ENCODE assay signal across 8 cellular contexts in the genomic region with DNA sequence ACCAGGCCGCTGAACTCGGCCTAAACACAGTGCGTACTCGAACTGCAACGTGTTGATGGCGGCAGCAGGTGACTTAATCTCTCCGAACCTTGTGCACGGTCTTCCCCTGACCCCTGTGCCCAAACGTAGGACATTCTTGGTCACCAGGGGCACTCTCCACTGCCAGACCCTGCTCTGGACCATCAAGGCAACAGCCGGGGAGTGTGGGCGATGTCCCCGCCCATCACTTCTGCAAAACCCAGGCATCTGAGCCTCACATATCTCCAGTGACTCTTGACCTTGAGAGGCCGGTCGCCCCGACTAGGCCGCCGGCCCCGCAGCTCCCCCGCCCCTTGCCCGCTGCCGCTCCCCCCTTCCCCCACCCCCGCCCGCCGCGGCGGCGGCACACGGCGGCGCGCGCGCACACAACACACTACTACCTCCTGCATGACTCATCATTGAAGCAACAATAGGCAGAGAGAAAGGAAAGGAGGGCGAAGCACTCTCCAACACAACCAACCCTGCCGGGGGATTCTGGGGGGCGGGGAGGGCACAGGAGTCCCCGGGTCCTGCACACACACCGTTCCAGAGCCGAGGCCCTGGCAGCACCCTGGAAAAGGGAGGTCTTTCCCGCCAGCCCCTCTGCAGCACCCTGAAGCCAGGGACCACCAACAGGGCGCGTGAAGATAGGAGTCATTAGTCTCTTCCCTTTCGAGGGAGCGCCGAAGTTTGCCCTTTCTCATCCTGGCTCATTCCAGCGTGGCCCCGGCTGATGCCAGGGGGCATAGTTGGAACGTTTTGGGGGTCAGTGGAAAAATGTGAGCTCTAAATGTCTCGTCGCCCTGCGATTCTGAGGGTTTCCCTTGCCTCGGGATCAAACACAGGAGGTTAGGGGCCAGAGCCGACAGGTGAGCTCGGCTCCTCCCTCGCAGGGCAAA. TPM values are rescaled to one million over a fixed set of nuclear protein-coding genes. Genes with fewer than 3 reads are reported as not detected.
A peak's percentile ranks its signal among the peaks of the same experiment; 100 is the strongest.
DNase-seq lines count a peak whose midpoint lies in the region; ATAC-seq and TF ChIP-seq lines count a peak whose summit lies in the region.

No MANE protein-coding gene starts in this region.

- ATAC-seq in HG02678 (IDR thresholded peaks at IDR 0.05; ENCODE audit: unreplicated experiment), result no peak

- no peak for TF ChIP-seq CTCF in HEK293 (tag by site-specific recombination; IDR thresholded peaks at IDR 0.05)
- TF ChIP-seq CTCF in fibroblast of pulmonary artery (IDR thresholded peaks at IDR 0.05; ENCODE audit: low read length, missing control alignments), result no peak
- TF ChIP-seq CTCF in neural crest cell (conservative IDR thresholded peaks at IDR 0.05), result no peak

- H3K27me3 Mint-ChIP-seq in neural crest cell (ENCODE audit: low read depth), result peaks cover 12% of the 10 kb centered on the region

- H3K36me3 Mint-ChIP-seq in neural crest cell (ENCODE audit: low read depth), result no peaks in the 10 kb centered on the region

- CTCF ChIA-PET in HEK293 (lab: Yijun Ruan, JAX), result interaction anchor here (0.6 to 11.4 kb wide), 5 partner anchors 10 to 17 kb away, joined by 3 to 116 read pairs (median 3); no protein-coding TSS in a partner anchor

- H3K4me3 ChIP-seq in HEK293 (ENCODE audit: low read depth, low read length) (peak overlapping the region; percentile 48), fibroblast of pulmonary artery (replicated peaks; ENCODE audit: low read depth, low read length) (peak overlapping the region; percentile 97)

- H3K27ac Mint-ChIP-seq in neural crest cell (ENCODE audit: unreplicated experiment), result peak overlapping the region; percentile 98

- POLR2A ChIA-PET in HEK293 (lab: Yijun Ruan, JAX), result interaction anchor here (1.0 to 3.6 kb wide), 7 partner anchors 10 to 95 kb away, joined by 4 to 25 read pairs (median 7); a partner anchor contains a TSS

- DNase-seq in ACHN (peak; percentile 85), RPMI7951 (ENCODE audit: low read depth) (peak; percentile 72), activated gamma-delta T cell (lab: John Stamatoyannopoulos, UW) (peak; percentile 45), fibroblast of pulmonary artery (ENCODE audit: low read depth) (peak; percentile 83), neural crest cell (ENCODE audit: low read depth, low spot score) (no peak), ureter (ENCODE audit: low spot score) (peak; percentile 79)

- H3K4me1 ChIP-seq in HEK293 (ENCODE audit: control insufficient read depth, insufficient read depth, low read length), result peaks cover 40% of the 10 kb centered on the region

- peaks cover 66% of the 10 kb centered on the region for H3K4me1 Mint-ChIP-seq in neural crest cell

- no peaks in the 10 kb centered on the region for H3K9me3 Mint-ChIP-seq in neural crest cell

- H3K27ac ChIP-seq in HEK293 (ENCODE audit: extremely low read depth, low read depth, low read length), result peak overlapping the region; percentile 92

- H3K4me3 Mint-ChIP-seq in neural crest cell, result peak overlapping the region; percentile 99

- in situ Hi-C loops in ACHN (cut with HindIII; ENCODE audit: low pct_ligation_motif_present, low pct_unique_long_range_greater_than_20kb, low sequenced_read_pairs), result no loop called here

- no peaks in the 10 kb centered on the region for H3K36me3 ChIP-seq in HEK293 (ENCODE audit: control insufficient read depth in 2 of 2, insufficient read depth in 1 of 2, low read length in 2 of 2)

- no peaks in the 10 kb centered on the region for H3K9me3 ChIP-seq in HEK293 (ENCODE audit: control insufficient read depth, insufficient read depth, low read depth, low read length)

TF ChIP-seq in HEK293, 187 proteins besides CTCF, POLR2A, EP300 and RAD21 (continues in another document):
- TF ChIP-seq, protein P1, sequence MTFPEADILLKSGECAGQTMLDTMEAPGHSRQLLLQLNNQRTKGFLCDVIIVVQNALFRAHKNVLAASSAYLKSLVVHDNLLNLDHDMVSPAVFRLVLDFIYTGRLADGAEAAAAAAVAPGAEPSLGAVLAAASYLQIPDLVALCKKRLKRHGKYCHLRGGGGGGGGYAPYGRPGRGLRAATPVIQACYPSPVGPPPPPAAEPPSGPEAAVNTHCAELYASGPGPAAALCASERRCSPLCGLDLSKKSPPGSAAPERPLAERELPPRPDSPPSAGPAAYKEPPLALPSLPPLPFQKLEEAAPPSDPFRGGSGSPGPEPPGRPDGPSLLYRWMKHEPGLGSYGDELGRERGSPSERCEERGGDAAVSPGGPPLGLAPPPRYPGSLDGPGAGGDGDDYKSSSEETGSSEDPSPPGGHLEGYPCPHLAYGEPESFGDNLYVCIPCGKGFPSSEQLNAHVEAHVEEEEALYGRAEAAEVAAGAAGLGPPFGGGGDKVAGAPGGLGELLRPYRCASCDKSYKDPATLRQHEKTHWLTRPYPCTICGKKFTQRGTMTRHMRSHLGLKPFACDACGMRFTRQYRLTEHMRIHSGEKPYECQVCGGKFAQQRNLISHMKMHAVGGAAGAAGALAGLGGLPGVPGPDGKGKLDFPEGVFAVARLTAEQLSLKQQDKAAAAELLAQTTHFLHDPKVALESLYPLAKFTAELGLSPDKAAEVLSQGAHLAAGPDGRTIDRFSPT (tag by site-specific recombination; IDR thresholded peaks at IDR 0.05), result peak; percentile 72
- TF ChIP-seq ZNF391 (tag by site-specific recombination; IDR thresholded peaks at IDR 0.05; ENCODE audit: borderline replicate concordance, low read depth) (0 out of 2 replicates have a peak, but pooled peaks have one; percentile 49), ZNF341 (tag by site-specific recombination; IDR thresholded peaks at IDR 0.05; ENCODE audit: low read depth) (peak; percentile 44), ZNF629 (tag by site-specific recombination; IDR thresholded peaks at IDR 0.05) (peak; percentile 16; the same call in 1 of the 2 replicates), ZNF366 (tag by site-specific recombination; conservative IDR thresholded peaks at IDR 0.05) (peak; percentile 77), EGR2 (tag by site-specific recombination; IDR thresholded peaks at IDR 0.05; ENCODE audit: low read depth) (0 out of 2 replicates have a peak, but pooled peaks have one; percentile 27), ZFHX2 (tag by site-specific recombination; conservative IDR thresholded peaks at IDR 0.05) (peak; percentile 21), ZBTB17 (tag by site-specific recombination; IDR thresholded peaks at IDR 0.05) (peak; percentile 86), BCL11A (tag by site-specific recombination; IDR thresholded peaks at IDR 0.05; ENCODE audit: low read depth) (peak; percentile 70; the same call in 1 of the 2 replicates), ZNF211 (tag by site-specific recombination; IDR thresholded peaks at IDR 0.05; ENCODE audit: low read depth) (no peak), ZNF555 (tag by site-specific recombination; conservative IDR thresholded peaks at IDR 0.05) (no peak), ZBTB48 (tag by site-specific recombination; IDR thresholded peaks at IDR 0.05) (peak; percentile 99), WT1 (tag by site-specific recombination; IDR thresholded peaks at IDR 0.05) (peak; percentile 41), ZNF248 (tag by site-specific recombination; IDR thresholded peaks at IDR 0.05) (no peak), SCRT1 (tag by site-specific recombination; IDR thresholded peaks at IDR 0.05; ENCODE audit: borderline replicate concordance) (0 out of 2 replicates have a peak, but pooled peaks have one; percentile 53), ZNF394 (tag by site-specific recombination; IDR thresholded peaks at IDR 0.05; ENCODE audit: borderline replicate concordance) (0 out of 2 replicates have a peak, but pooled peaks have one; percentile 15), ZNF324 (tag by site-specific recombination; IDR thresholded peaks at IDR 0.05) (0 out of 2 replicates have a peak, but pooled peaks have one; percentile 51), SP2 (tag by site-specific recombination; IDR thresholded peaks at IDR 0.05) (peak; percentile 50), ZNF654 (tag by site-specific recombination; IDR thresholded peaks at IDR 0.05; ENCODE audit: low read depth) (no peak), HOXA7 (CRISPR knock-in tag; IDR thresholded peaks at IDR 0.05; ENCODE audit: borderline replicate concordance) (no peak)
- TF ChIP-seq, protein P2, sequence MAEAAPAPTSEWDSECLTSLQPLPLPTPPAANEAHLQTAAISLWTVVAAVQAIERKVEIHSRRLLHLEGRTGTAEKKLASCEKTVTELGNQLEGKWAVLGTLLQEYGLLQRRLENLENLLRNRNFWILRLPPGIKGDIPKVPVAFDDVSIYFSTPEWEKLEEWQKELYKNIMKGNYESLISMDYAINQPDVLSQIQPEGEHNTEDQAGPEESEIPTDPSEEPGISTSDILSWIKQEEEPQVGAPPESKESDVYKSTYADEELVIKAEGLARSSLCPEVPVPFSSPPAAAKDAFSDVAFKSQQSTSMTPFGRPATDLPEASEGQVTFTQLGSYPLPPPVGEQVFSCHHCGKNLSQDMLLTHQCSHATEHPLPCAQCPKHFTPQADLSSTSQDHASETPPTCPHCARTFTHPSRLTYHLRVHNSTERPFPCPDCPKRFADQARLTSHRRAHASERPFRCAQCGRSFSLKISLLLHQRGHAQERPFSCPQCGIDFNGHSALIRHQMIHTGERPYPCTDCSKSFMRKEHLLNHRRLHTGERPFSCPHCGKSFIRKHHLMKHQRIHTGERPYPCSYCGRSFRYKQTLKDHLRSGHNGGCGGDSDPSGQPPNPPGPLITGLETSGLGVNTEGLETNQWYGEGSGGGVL (tag by site-specific recombination; IDR thresholded peaks at IDR 0.05), result peak; percentile 73

RNA-seq across cellular contexts. Expression of a gene that starts 1.9 kb away (rescaled TPM):
- 2.4 and 2.7 TPM in 2 replicates for total RNA-seq in RPMI7951 (2014; rRNA removed; shearing (Covaris generic))
- total RNA-seq in neural crest cell (24.7 and 26.9 TPM in 2 replicates), ureter (47.4 TPM)
